Comparison of ENCODE assay signal across 1 cellular context in the genomic region with DNA sequence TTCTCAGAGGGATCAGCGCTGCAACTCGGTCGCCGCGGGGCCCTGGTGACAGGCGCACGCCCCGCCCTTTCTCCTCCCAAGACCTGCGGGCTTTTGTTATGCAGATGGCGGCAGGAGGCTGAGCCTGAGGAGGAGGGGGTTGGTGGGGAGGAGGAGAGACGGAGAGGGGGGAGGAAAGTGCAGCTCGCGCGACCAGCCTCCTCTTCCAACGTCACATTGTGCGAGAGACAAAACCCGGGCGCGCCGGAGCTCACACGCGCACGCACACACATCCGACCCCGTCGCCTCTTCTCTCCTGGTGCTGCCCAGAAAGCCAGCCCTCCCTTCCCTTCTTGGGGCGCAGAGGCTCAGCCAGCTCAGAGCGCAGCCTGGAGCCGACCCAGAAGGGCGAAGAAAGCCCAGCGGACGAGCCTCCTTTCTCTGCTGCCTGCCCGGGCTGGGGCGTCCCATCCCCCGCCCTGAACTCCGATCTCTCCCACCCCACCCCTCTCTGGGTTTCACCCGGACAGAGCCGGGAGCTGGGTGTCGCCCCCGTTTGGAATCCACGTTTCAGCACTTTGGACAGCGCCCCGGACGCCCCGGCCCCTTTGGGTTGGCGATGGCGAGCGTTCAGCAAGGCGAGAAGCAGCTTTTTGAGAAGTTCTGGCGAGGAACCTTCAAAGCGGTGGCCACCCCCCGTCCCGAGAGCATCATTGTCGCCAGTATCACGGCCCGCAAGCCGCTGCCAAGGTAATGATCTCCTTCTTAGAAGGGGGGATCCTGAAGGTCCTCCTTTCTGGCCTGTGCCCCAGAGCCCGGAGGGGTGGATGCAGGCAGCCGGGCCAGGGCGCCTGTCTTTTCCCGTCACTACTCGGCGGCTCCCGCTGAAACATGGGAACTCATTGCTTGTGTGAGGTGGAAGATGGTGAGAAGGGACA.
TF ChIP-seq lines count a peak whose summit lies in the region.

A gene with protein sequence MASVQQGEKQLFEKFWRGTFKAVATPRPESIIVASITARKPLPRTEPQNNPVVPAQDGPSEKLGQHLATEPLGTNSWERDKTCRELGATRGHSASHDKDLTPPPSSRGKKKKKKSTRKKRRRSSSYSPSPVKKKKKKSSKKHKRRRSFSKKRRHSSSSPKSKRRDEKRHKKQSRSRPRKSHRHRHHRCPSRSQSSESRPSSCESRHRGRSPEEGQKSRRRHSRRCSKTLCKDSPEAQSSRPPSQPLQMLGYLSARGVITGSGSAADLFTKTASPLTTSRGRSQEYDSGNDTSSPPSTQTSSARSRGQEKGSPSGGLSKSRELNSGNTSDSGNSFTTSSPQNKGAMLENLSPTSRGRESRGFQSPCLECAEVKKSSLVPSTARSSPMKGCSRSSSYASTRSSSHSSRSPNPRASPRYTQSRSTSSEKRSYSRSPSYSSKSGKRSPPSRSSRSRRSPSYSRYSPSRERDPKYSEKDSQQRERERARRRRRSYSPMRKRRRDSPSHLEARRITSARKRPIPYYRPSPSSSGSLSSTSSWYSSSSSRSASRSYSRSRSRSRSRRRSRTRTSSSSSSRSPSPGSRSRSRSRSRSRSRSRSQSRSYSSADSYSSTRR (plus strand): TSS at position 257 of the 917 bp plus-strand sequence. CDS start 342 bp downstream, at position 599.

TF ChIP-seq in neural cell, 6 proteins besides CTCF, POLR2A, EP300 and RAD21 (continued from another document):
- TF ChIP-seq, protein P1, sequence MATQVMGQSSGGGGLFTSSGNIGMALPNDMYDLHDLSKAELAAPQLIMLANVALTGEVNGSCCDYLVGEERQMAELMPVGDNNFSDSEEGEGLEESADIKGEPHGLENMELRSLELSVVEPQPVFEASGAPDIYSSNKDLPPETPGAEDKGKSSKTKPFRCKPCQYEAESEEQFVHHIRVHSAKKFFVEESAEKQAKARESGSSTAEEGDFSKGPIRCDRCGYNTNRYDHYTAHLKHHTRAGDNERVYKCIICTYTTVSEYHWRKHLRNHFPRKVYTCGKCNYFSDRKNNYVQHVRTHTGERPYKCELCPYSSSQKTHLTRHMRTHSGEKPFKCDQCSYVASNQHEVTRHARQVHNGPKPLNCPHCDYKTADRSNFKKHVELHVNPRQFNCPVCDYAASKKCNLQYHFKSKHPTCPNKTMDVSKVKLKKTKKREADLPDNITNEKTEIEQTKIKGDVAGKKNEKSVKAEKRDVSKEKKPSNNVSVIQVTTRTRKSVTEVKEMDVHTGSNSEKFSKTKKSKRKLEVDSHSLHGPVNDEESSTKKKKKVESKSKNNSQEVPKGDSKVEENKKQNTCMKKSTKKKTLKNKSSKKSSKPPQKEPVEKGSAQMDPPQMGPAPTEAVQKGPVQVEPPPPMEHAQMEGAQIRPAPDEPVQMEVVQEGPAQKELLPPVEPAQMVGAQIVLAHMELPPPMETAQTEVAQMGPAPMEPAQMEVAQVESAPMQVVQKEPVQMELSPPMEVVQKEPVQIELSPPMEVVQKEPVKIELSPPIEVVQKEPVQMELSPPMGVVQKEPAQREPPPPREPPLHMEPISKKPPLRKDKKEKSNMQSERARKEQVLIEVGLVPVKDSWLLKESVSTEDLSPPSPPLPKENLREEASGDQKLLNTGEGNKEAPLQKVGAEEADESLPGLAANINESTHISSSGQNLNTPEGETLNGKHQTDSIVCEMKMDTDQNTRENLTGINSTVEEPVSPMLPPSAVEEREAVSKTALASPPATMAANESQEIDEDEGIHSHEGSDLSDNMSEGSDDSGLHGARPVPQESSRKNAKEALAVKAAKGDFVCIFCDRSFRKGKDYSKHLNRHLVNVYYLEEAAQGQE (IDR thresholded peaks at IDR 0.05; ENCODE audit: borderline replicate concordance): peak; percentile 85
- TF ChIP-seq TAF1 (IDR thresholded peaks at IDR 0.05; ENCODE audit: low read depth) (peak; percentile 16), SMC3 (conservative IDR thresholded peaks at IDR 0.05; ENCODE audit: poor library complexity) (peak; percentile 47), POLR2AphosphoS5 (IDR thresholded peaks at IDR 0.05) (peak; percentile 90), EZH2 (IDR thresholded peaks at IDR 0.05; ENCODE audit: borderline replicate concordance, insufficient read depth, low read length, poor library complexity, severe bottlenecking) (no peak)
